Comparison of ENCODE assay signal across 1 cellular context in genomic region chr5:128965011-128965637, GRCh38.
A peak's percentile ranks its signal among the peaks of the same experiment; 100 is the strongest.
TF ChIP-seq lines count a peak whose summit lies in the region.

SLC27A6 (plus strand) TSS chr5:128965488; CDS start chr5:128966138, 650 bp downstream.

TF ChIP-seq in H1, 55 proteins besides CTCF, POLR2A, EP300 and RAD21:
- TF ChIP-seq CHD7 (IDR thresholded peaks at IDR 0.05; ENCODE audit: insufficient replicate concordance, low read length) (no peak), CBX8 (IDR thresholded peaks at IDR 0.05; ENCODE audit: borderline replicate concordance, low read depth, low read length) (no peak), TAF1 (IDR thresholded peaks at IDR 0.05; ENCODE audit: low read depth, low read length) (0 out of 2 replicates have a peak, but pooled peaks have one; percentile 24), TBP (IDR thresholded peaks at IDR 0.05; ENCODE audit: low read depth, low read length) (0 out of 2 replicates have a peak, but pooled peaks have one; percentile 10), EGR1 (IDR thresholded peaks at IDR 0.05; ENCODE audit: borderline replicate concordance, low read depth, low read length) (no peak), KDM4A (IDR thresholded peaks at IDR 0.05; ENCODE audit: low read depth, low read length, severe bottlenecking) (peak; percentile 97), BACH1 (IDR thresholded peaks at IDR 0.05; ENCODE audit: low read length) (0 out of 2 replicates have a peak, but pooled peaks have one; percentile 26), MAFK (IDR thresholded peaks at IDR 0.05; ENCODE audit: low read depth, low read length) (no peak), ASH2L (IDR thresholded peaks at IDR 0.05; ENCODE audit: low read length) (peak; percentile 86), E2F6 (IDR thresholded peaks at IDR 0.05) (peak; percentile 11; the same call in 1 of the 2 replicates), MAX (IDR thresholded peaks at IDR 0.05) (peak; percentile 48), NRF1 (IDR thresholded peaks at IDR 0.05; ENCODE audit: low read depth, low read length) (no peak)
